13 cellular contexts compared by ENCODE assay signal in genomic region chr6:80547827-80548226, GRCh38.
DNase-seq lines count a peak whose midpoint lies in the region; FAIRE-seq and TF ChIP-seq lines count a peak whose summit lies in the region.
"Had no signal": no experiment of that assay in that cellular context is flagged by ENCODE, and none has a peak within 500 bp of the region (broad histone marks: within the 10 kb centered on the region; RNA-seq: fewer than 3 reads in every experiment).

No MANE protein-coding gene starts in this region.

- TF ChIP-seq POLR2A in H54 (IDR thresholded peaks at IDR 0.05; ENCODE audit: low read depth, low read length): no peak

- no peak for TF ChIP-seq CTCF in AG04450 (IDR thresholded peaks at IDR 0.05; ENCODE audit: low read depth, low read length)
- TF ChIP-seq CTCF in foreskin fibroblast (IDR thresholded peaks at IDR 0.05; ENCODE audit: low read depth, low read length): no peak

- POLR2A ChIA-PET in AG04450 (lab: Yijun Ruan, JAX): interaction anchor here (0.7 kb wide), 3 partner anchors 11 to 939 kb away, joined by 3 to 4 read pairs (median 4); no protein-coding TSS in a partner anchor

- no peaks in the 10 kb centered on the region for H3K27me3 ChIP-seq in AG04450 (ENCODE audit: control insufficient read depth, insufficient read depth, low read length)
- H3K27me3 ChIP-seq: pancreas, upper lobe of right lung had no signal

- H3K4me3 ChIP-seq in AG04450 (ENCODE audit: low read depth, low read length): no peak overlapping the region
- no peak overlapping the region for H3K4me3 ChIP-seq in foreskin fibroblast (ENCODE audit: low read depth in 1 of 2, low read length in 2 of 2)
- H3K4me3 ChIP-seq: pancreas, upper lobe of right lung had no signal

- peak; percentile 88 for FAIRE-seq in H54 (lab: Jason Lieb, UNC)
- FAIRE-seq: pancreas had no signal

- in situ Hi-C loops in SK-MEL-5 (cut with HindIII; ENCODE audit: low pct_unique_long_range_greater_than_20kb, low sequenced_read_pairs): no loop called here

- CTCF ChIA-PET in AG04450 (lab: Charles Lee): no interaction called here

- peak overlapping the region; percentile 53 for H3K27ac ChIP-seq in AG04450 (ENCODE audit: low read depth, low read length)
- H3K27ac ChIP-seq: pancreas, upper lobe of right lung had no signal

- H3K9me3 ChIP-seq in AG04450 (ENCODE audit: control insufficient read depth, insufficient read depth, low read length): peaks cover 3% of the 10 kb centered on the region; the same call in 1 of the 2 replicates
- H3K9me3 ChIP-seq: pancreas, upper lobe of right lung had no signal

- peak; percentile 64 for DNase-seq in AG04450 (ENCODE audit: low read depth, low spot score)
- DNase-seq in H54 (ENCODE audit: insufficient read length, low spot score): no peak
- peak; percentile 43 for DNase-seq in SK-MEL-5 (ENCODE audit: low read depth, low spot score)
- DNase-seq in foreskin fibroblast: peak; percentile 74 to 88
- DNase-seq in HuH-7 (ENCODE audit: low spot score): no peak
- no peak for DNase-seq in RKO (ENCODE audit: low spot score)
- no peak for DNase-seq in mucosa of gallbladder (ENCODE audit: low spot score)
- DNase-seq in NCI-H187 treated with DMSO at 0.1 percent for 48 hours (lab: John Stamatoyannopoulos, UW): no peak
- DNase-seq: activated gamma-delta T cell, endodermal cell, NCI-H1105 treated with DMSO at 0.1 percent for 48 hours, pancreas, upper lobe of right lung had no signal

Comparison
In these comparisons a context has a peak if more than half of its experiments do, and no peak if none do; other contexts are left out.
1. DNase-seq: peak in AG04450 (single experiment), SK-MEL-5 (single experiment) and foreskin fibroblast (2 of 2); none in H54 (single experiment), HuH-7 (single experiment), RKO (single experiment), mucosa of gallbladder (single experiment) and NCI-H187 treated with DMSO at 0.1 percent for 48 hours (single experiment).